In the genomic region with DNA sequence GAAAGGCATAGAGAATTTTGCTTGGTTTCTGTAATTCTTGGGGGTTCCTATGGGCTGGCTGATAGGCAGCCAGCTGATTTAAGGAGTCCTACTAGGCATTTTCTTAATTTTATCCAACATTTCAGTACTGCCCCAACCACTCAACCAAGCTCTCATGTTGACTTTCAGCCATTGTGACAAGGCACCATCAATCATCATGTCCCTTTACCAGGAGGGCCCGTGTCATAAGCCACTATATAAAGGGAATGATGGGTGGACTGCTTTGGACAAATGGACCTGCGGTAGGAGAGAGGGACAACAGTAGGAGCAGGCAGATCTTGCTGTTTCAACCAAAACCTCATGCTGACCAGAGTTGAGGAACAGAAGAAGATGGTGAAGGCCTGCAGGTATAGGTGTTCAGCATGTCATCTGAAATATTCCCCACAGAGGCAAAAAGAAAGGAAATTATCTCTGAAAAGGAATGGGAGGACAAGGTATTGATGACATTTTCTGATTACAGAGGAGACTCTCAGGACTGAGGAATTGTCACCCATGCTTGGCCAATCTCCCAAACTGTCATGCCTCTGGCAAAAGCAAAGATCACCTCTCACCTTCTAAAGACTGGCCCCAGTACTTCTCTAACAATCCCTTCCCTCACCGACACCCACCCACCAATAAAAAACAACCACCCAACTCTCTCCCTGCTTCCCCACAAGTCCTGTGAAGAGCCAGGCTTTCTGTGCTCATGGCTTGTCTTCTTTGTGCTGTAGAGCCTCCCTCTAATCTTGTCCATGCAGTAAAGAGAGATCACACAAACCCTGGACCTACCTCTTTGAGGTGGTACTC, we compare ENCODE assay signal across 35 cellular contexts. TPM values are rescaled to one million over a fixed set of nuclear protein-coding genes. Genes with fewer than 3 reads are reported as not detected.
"Had no signal": no experiment of that assay in that cellular context is flagged by ENCODE, and none has a peak within 500 bp of the region (broad histone marks: within the 10 kb centered on the region; RNA-seq: fewer than 3 reads in every experiment).

No MANE protein-coding gene starts in this region.

- H3K36me3 Mint-ChIP-seq: activated naive CD8-positive, alpha-beta T cell; brain had no signal

- H3K4me1 ChIP-seq: breast epithelium, colonic mucosa, esophagus squamous epithelium had no signal

- H3K27me3 Mint-ChIP-seq: activated CD8-positive, alpha-beta T cell treated with anti-CD3 and anti-CD28 coated beads for 36 hours; activated naive CD8-positive, alpha-beta T cell had no signal

- H3K4me1 Mint-ChIP-seq: activated T-helper 17 cell treated with anti-CD3 and anti-CD28 coated beads, Interleukin-2, amount 50 U/mL, for 72 hours; brain had no signal

- H3K4me3 ChIP-seq: breast epithelium, cardiac muscle cell, colonic mucosa, esophagus squamous epithelium had no signal

- H3K36me3 ChIP-seq: breast epithelium, cardiac muscle cell, colonic mucosa, esophagus squamous epithelium had no signal

- H3K9me3 Mint-ChIP-seq: activated CD8-positive, alpha-beta T cell treated with anti-CD3 and anti-CD28 coated beads for 36 hours; activated T-cell treated with anti-CD3 and anti-CD28 coated beads, Interleukin-2, amount 50 U/mL, for 4 hours; activated T-helper 17 cell treated with anti-CD3 and anti-CD28 coated beads, Interleukin-2, amount 50 U/mL, for 72 hours had no signal

- H3K27ac ChIP-seq: breast epithelium, cardiac muscle cell, colonic mucosa, epithelial cell of prostate, esophagus squamous epithelium had no signal

- DNase-seq: activated CD4-positive, alpha-beta T cell treated with anti-CD3 and anti-CD28 coated beads for 1 hour; activated CD4-positive, alpha-beta T cell treated with anti-CD3 and anti-CD28 coated beads for 48 hours; activated CD4-positive, alpha-beta T cell treated with anti-CD3 and anti-CD28 coated beads, Interleukin-2, amount 50 U/mL, for 1 hour; activated CD4-positive, alpha-beta T cell treated with anti-CD3 and anti-CD28 coated beads, Interleukin-2, amount 50 U/mL, for 48 hours; activated CD4-positive, CD25-positive, alpha-beta regulatory T cell; activated CD8-positive, alpha-beta memory T cell treated with anti-CD3 and anti-CD28 coated beads for 24 hours; activated CD8-positive, alpha-beta T cell treated with anti-CD3 and anti-CD28 coated beads for 36 hours; activated effector memory CD4-positive, alpha-beta T cell treated with Interleukin-2 at 50 U/mL for 16 hours; activated gamma-delta T cell treated with Interleukin-2 at 50 U/mL for 16 hours; activated naive CD4-positive, alpha-beta T cell treated with anti-CD3 and anti-CD28 coated beads, Interleukin-2, amount 50 U/mL, for 16 hours; activated naive CD4-positive, alpha-beta T cell treated with Interleukin-2 at 50 U/mL for 16 hours; activated T-cell treated with anti-CD3 and anti-CD28 coated beads, Interleukin-2, amount 50 U/mL, for 4 hours; amygdala; aorta; central memory CD4-positive, alpha-beta T cell; cerebellar nuclear complex; colonic mucosa; effector CD8-positive, alpha-beta T cell; esophagus squamous epithelium; head of caudate nucleus; T-helper 2 cell had no signal

- H3K27me3 ChIP-seq: breast epithelium, cardiac muscle cell, colonic mucosa, esophagus squamous epithelium had no signal

- H3K4me3 Mint-ChIP-seq: activated CD8-positive, alpha-beta T cell treated with anti-CD3 and anti-CD28 coated beads for 36 hours; activated naive CD8-positive, alpha-beta T cell; activated T-cell treated with anti-CD3 and anti-CD28 coated beads, Interleukin-2, amount 50 U/mL, for 4 hours; activated T-helper 17 cell treated with anti-CD3 and anti-CD28 coated beads, Interleukin-2, amount 50 U/mL, for 72 hours; brain had no signal

- ATAC-seq: activated CD8-positive, alpha-beta T cell treated with anti-CD3 and anti-CD28 coated beads for 36 hours; activated T-cell treated with anti-CD3 and anti-CD28 coated beads, Interleukin-2, amount 50 U/mL, for 4 hours; activated T-helper 17 cell treated with anti-CD3 and anti-CD28 coated beads, Interleukin-2, amount 50 U/mL, for 72 hours had no signal

- H3K27ac Mint-ChIP-seq: activated CD8-positive, alpha-beta T cell treated with anti-CD3 and anti-CD28 coated beads for 36 hours; activated naive CD8-positive, alpha-beta T cell; activated T-helper 17 cell treated with anti-CD3 and anti-CD28 coated beads, Interleukin-2, amount 50 U/mL, for 72 hours had no signal

- H3K9me3 ChIP-seq: breast epithelium, colonic mucosa, esophagus squamous epithelium had no signal

RNA-seq across cellular contexts. Expression of a gene that starts 10.9 kb away (rescaled TPM):
- total RNA-seq: activated CD8-positive, alpha-beta T cell treated with anti-CD3 and anti-CD28 coated beads for 36 hours; activated T-cell treated with anti-CD3 and anti-CD28 coated beads, Interleukin-2, amount 50 U/mL, for 4 hours; activated T-helper 17 cell treated with anti-CD3 and anti-CD28 coated beads, Interleukin-2, amount 50 U/mL, for 72 hours; aorta; breast epithelium; cardiac muscle cell; colonic mucosa; dermis microvascular lymphatic vessel endothelial cell; endothelial cell of umbilical vein; esophagus squamous epithelium; fibroblast of lung; fibroblast of villous mesenchyme; frontal cortex; T-helper 1 cell treated with Interleukin-12 subunit alpha and Interleukin-12 subunit beta and Interleukin-4 antibody, amounts not matched to agents 30 ng/mL and 1 ng/mL, for 36 hours had no signal
- polyA plus RNA-seq: adipose tissue, aorta, cardiac muscle cell, endothelial cell of umbilical vein, esophagus, fibroblast of lung had no signal
